Comparison of ENCODE assay signal across 20 cellular contexts in genomic region chr14:71221119-71221518, GRCh38.
"Had no signal": no experiment of that assay in that cellular context is flagged by ENCODE, and none has a peak within 500 bp of the region (broad histone marks: within the 10 kb centered on the region; RNA-seq: fewer than 3 reads in every experiment).

No MANE protein-coding gene starts in this region.

- H3K4me1 ChIP-seq: left ventricle myocardium inferior, sigmoid colon had no signal

- H3K27ac ChIP-seq: left ventricle myocardium inferior, ovary, sigmoid colon, thoracic aorta had no signal

- H3K4me3 ChIP-seq: left ventricle myocardium inferior, ovary, sigmoid colon, thoracic aorta had no signal

- H3K27me3 Mint-ChIP-seq: activated naive CD8-positive, alpha-beta T cell treated with anti-CD3 and anti-CD28 coated beads, Interleukin-2, amount 50 U/mL, for 24 hours; naive thymus-derived CD4-positive, alpha-beta T cell had no signal

- ATAC-seq: activated naive CD8-positive, alpha-beta T cell treated with anti-CD3 and anti-CD28 coated beads, Interleukin-2, amount 50 U/mL, for 24 hours; esophagus mucosa; naive thymus-derived CD4-positive, alpha-beta T cell had no signal

- H3K9me3 ChIP-seq: ovary, sigmoid colon, thoracic aorta had no signal

- H3K4me3 Mint-ChIP-seq: activated naive CD4-positive, alpha-beta T cell treated with anti-CD3 and anti-CD28 coated beads for 36 hours; activated naive CD8-positive, alpha-beta T cell treated with anti-CD3 and anti-CD28 coated beads, Interleukin-2, amount 50 U/mL, for 24 hours; naive thymus-derived CD4-positive, alpha-beta T cell; T-helper 2 cell treated with Interferon-gamma antibody and Interleukin-4, amounts not matched to agents 5 μg/mL and 100 μg/mL, for 36 hours had no signal

- H3K27me3 ChIP-seq: ovary, sigmoid colon had no signal

- H3K36me3 ChIP-seq: left ventricle myocardium inferior, ovary, sigmoid colon, thoracic aorta had no signal

- DNase-seq: activated CD4-positive, alpha-beta T cell treated with anti-CD3 and anti-CD28 coated beads, Interleukin-2, amount 50 U/mL, for 4 hours; activated CD4-positive, CD25-positive, alpha-beta regulatory T cell treated with anti-CD3 and anti-CD28 coated beads, Interleukin-2, amount 50 U/mL, for 72 hours; activated naive CD4-positive, alpha-beta T cell treated with anti-CD3 and anti-CD28 coated beads for 36 hours; activated naive CD8-positive, alpha-beta T cell treated with anti-CD3 and anti-CD28 coated beads, Interleukin-2, amount 50 U/mL, for 24 hours; activated T-cell treated with anti-CD3 and anti-CD28 coated beads for 4 hours; aorta; glutamatergic neuron; hypothalamus; kidney; left ventricle myocardium inferior; naive thymus-derived CD4-positive, alpha-beta T cell; ovary; sigmoid colon; stimulated activated CD4-positive, alpha-beta T cell treated with anti-CD3 and anti-CD28 coated beads, Interleukin-12 subunit alpha, Interleukin-12 subunit beta, amount 100 ng/mL, for 4 hours; stimulated activated CD4-positive, alpha-beta T cell treated with anti-CD3 and anti-CD28 coated beads, Interleukin-2, amount 100 ng/mL, for 24 hours; SW 1271 had no signal

- H3K27ac Mint-ChIP-seq: activated naive CD4-positive, alpha-beta T cell treated with anti-CD3 and anti-CD28 coated beads for 36 hours; activated naive CD8-positive, alpha-beta T cell treated with anti-CD3 and anti-CD28 coated beads, Interleukin-2, amount 50 U/mL, for 24 hours; activated T-helper 2 cell treated with anti-CD3 and anti-CD28 coated beads, Interferon-gamma antibody, Interleukin-2, Interleukin-4, amounts not matched to agents 10 μg/mL and 5 μg/mL and 100 μg/mL, durations not matched to agents 14 hours and 24 hours and 36 hours; naive thymus-derived CD4-positive, alpha-beta T cell; T-helper 2 cell treated with Interferon-gamma antibody and Interleukin-4, amounts not matched to agents 5 μg/mL and 100 μg/mL, for 36 hours had no signal
